ENCODE assay signal across 7 cellular contexts in the genomic region with DNA sequence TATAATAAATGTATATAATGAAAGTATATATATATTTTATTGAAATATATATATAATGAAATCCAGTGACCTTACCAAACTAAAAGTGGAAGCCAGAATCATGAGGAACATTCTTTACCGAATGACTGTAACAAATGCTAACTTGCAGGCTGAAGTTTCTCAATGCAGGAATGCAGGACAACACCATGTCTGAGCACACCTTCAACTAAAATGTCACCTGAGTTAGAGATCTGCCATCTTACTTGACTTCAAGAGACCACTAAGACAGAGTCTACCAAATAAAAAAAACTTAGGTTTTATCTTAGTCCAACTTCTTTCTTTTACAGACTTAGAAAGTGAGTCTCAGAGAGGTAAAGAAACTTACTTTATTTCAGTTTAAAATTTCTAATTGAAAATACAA.
"Had no signal": no experiment of that assay in that cellular context is flagged by ENCODE, and none has a peak within 500 bp of the region (broad histone marks: within the 10 kb centered on the region; RNA-seq: fewer than 3 reads in every experiment).

No MANE protein-coding gene starts in this region.

- DNase-seq: GM23248, H7, IMR-90, KG1 had no signal

- H3K9ac ChIP-seq: GM23248 had no signal

- H3K27ac ChIP-seq: GM23248 had no signal

- H3K9me3 ChIP-seq: HAP-1 had no signal

- H3K4me3 ChIP-seq: GM23248, HAP-1, K562 had no signal

- ATAC-seq: K562 had no signal

- H2AFZ ChIP-seq: GM23248 had no signal

- FAIRE-seq: HTR-8/SVneo, K562 had no signal

- H3K4me1 ChIP-seq: HAP-1 had no signal

- H3K36me3 ChIP-seq: HAP-1 had no signal
